In the genomic region with DNA sequence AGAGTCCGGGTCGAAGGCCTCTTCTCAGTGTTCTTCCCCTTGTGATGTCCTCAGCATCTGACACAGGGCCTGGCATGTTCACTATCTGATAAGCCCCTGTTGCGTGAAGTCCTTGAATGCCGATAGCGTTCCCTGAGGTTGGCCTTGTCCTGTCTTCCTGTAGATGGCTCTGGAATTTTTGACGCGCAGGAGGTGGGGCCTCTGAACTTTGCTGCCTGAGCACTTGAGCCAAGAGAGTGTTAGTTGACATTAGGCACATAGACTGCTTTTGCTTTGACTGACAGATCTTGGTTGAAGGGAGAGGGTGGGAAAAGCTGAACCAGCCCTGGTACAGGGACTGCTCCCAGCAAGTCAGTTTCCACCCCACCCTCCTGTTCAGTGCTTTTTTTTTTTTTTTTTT, we compare ENCODE assay signal across 23 cellular contexts. TPM values are rescaled to one million over a fixed set of nuclear protein-coding genes. Genes with fewer than 3 reads are reported as not detected.
DNase-seq lines count a peak whose midpoint lies in the region; ATAC-seq and TF ChIP-seq lines count a peak whose summit lies in the region.
"Had no signal": no experiment of that assay in that cellular context is flagged by ENCODE, and none has a peak within 500 bp of the region (broad histone marks: within the 10 kb centered on the region; RNA-seq: fewer than 3 reads in every experiment).

No MANE protein-coding gene starts in this region.

- no peak overlapping the region for H3K27ac Mint-ChIP-seq in activated naive CD8-positive, alpha-beta T cell treated with anti-CD3 and anti-CD28 coated beads, Interleukin-2, amount 10 ng/mL, durations not matched to agents 7 days and 5 days
- H3K27ac Mint-ChIP-seq in activated naive CD8-positive, alpha-beta T cell treated with anti-CD3 and anti-CD28 coated beads for 36 hours = no peak overlapping the region
- H3K27ac Mint-ChIP-seq: activated CD4-positive, alpha-beta T cell treated with anti-CD3 and anti-CD28 coated beads, Interleukin-2, amount 10 ng/mL, durations not matched to agents 7 days and 5 days; B cell had no signal

- no peak overlapping the region for H3K9ac ChIP-seq in mesendoderm (ENCODE audit: low read length)

- ATAC-seq in activated naive CD8-positive, alpha-beta T cell treated with anti-CD3 and anti-CD28 coated beads, Interleukin-2, amount 10 ng/mL, durations not matched to agents 7 days and 5 days (ENCODE audit: low read depth) = no peak
- ATAC-seq in heart right ventricle = peak; percentile 70 to 91 (median 82)
- ATAC-seq: A549; naive thymus-derived CD8-positive, alpha-beta T cell had no signal

- H3K23ac ChIP-seq in mesendoderm (ENCODE audit: low read length) = no peak overlapping the region

- H3K4me3 ChIP-seq in heart right ventricle (no peak overlapping the region), mesendoderm (ENCODE audit: low read length) (no peak overlapping the region), SJCRH30 (no peak overlapping the region)
- H3K4me3 ChIP-seq: A549 had no signal

- intact Hi-C loops in heart right ventricle (cut with DNase I) = loop anchor here in 3 of 10 donors (2.0 to 10.0 kb wide), 3 partner anchors 47 to 106 kb away; no protein-coding TSS in a partner anchor

- no peak overlapping the region for H3K4me3 Mint-ChIP-seq in activated naive CD8-positive, alpha-beta T cell treated with anti-CD3 and anti-CD28 coated beads, Interleukin-2, amount 10 ng/mL, durations not matched to agents 7 days and 5 days
- H3K4me3 Mint-ChIP-seq in activated naive CD8-positive, alpha-beta T cell treated with anti-CD3 and anti-CD28 coated beads for 36 hours = no peak overlapping the region
- H3K4me3 Mint-ChIP-seq: activated CD4-positive, alpha-beta T cell treated with anti-CD3 and anti-CD28 coated beads, Interleukin-2, amount 10 ng/mL, durations not matched to agents 7 days and 5 days; B cell had no signal

- H2BK5ac ChIP-seq in mesendoderm (ENCODE audit: low read length) = no peak overlapping the region

- no peak overlapping the region for H3K56ac ChIP-seq in mesendoderm (ENCODE audit: low read length)

- no peak overlapping the region for H4K5ac ChIP-seq in mesendoderm (ENCODE audit: low read length)

- H3K4me2 ChIP-seq in mesendoderm (ENCODE audit: low read length) = no peak overlapping the region
- H3K4me2 ChIP-seq: A549 had no signal

- H3K27me3 ChIP-seq in heart right ventricle (no peaks in the 10 kb centered on the region), mesendoderm (ENCODE audit: insufficient read depth, low read length, poor library complexity) (no peaks in the 10 kb centered on the region), SJCRH30 (no peaks in the 10 kb centered on the region)
- H3K27me3 ChIP-seq: brain microvascular endothelial cell had no signal

- H3K27me3 Mint-ChIP-seq in activated naive CD8-positive, alpha-beta T cell treated with anti-CD3 and anti-CD28 coated beads, Interleukin-2, amount 10 ng/mL, durations not matched to agents 7 days and 5 days = no peaks in the 10 kb centered on the region
- H3K27me3 Mint-ChIP-seq in activated naive CD8-positive, alpha-beta T cell treated with anti-CD3 and anti-CD28 coated beads for 36 hours = no peaks in the 10 kb centered on the region
- H3K27me3 Mint-ChIP-seq: activated CD4-positive, alpha-beta T cell treated with anti-CD3 and anti-CD28 coated beads, Interleukin-2, amount 10 ng/mL, durations not matched to agents 7 days and 5 days; B cell; naive thymus-derived CD8-positive, alpha-beta T cell had no signal

- no peaks in the 10 kb centered on the region for H3K79me2 ChIP-seq in mesendoderm (ENCODE audit: control insufficient read depth, insufficient read depth, low read length)

- no peak overlapping the region for H4K8ac ChIP-seq in mesendoderm (ENCODE audit: low read depth, low read length)

- H3K4me1 ChIP-seq in heart right ventricle (peaks cover 28 to 100% (median 81%) of the 10 kb centered on the region in 9 donors), mesendoderm (ENCODE audit: control insufficient read depth, low read depth, low read length) (no peaks in the 10 kb centered on the region), SJCRH30 (no peaks in the 10 kb centered on the region)
- H3K4me1 ChIP-seq: A549 had no signal

- H3K27ac ChIP-seq in heart right ventricle (peak overlapping the region in 8 of 10 donors; percentile 54 to 81 (median 72)), mesendoderm (ENCODE audit: low read depth, low read length) (no peak overlapping the region), SJCRH30 (no peak overlapping the region)
- H3K27ac ChIP-seq: A549, brain microvascular endothelial cell, WERI-Rb-1 had no signal

- H2AK5ac ChIP-seq in mesendoderm (ENCODE audit: low read length) = no peak overlapping the region

- H2BK15ac ChIP-seq in mesendoderm (replicated peaks; ENCODE audit: low read depth) = no peak overlapping the region

- no peak overlapping the region for H3K4ac ChIP-seq in mesendoderm (ENCODE audit: low read depth, low read length)

- no peak overlapping the region for H2BK120ac ChIP-seq in mesendoderm (ENCODE audit: low read depth, low read length)

- H3K9me3 ChIP-seq in heart right ventricle (no peaks in the 10 kb centered on the region), SJCRH30 (replicated peaks) (no peaks in the 10 kb centered on the region)
- H3K9me3 ChIP-seq: A549 had no signal

- H3K9me3 Mint-ChIP-seq in activated naive CD8-positive, alpha-beta T cell treated with anti-CD3 and anti-CD28 coated beads, Interleukin-2, amount 10 ng/mL, durations not matched to agents 7 days and 5 days = no peaks in the 10 kb centered on the region
- H3K9me3 Mint-ChIP-seq in activated naive CD8-positive, alpha-beta T cell treated with anti-CD3 and anti-CD28 coated beads for 36 hours = no peaks in the 10 kb centered on the region
- H3K9me3 Mint-ChIP-seq: activated CD4-positive, alpha-beta T cell treated with anti-CD3 and anti-CD28 coated beads, Interleukin-2, amount 10 ng/mL, durations not matched to agents 7 days and 5 days had no signal

- TF ChIP-seq CTCF in heart right ventricle (IDR thresholded peaks at IDR 0.05) = no peak

- WGBS in heart right ventricle, 2 donors = 38 to 44% methylated on average over 7 of the region's 7 CpGs
- WGBS in mesendoderm (ENCODE audit: extremely low coverage, insufficient coverage, low lambda C conversion rate) = no CpG with 5 or more reads among the region's 7 CpGs

- H3K36me3 ChIP-seq in heart right ventricle (no peaks in the 10 kb centered on the region), mesendoderm (ENCODE audit: control insufficient read depth, insufficient read depth, low read length) (no peaks in the 10 kb centered on the region), SJCRH30 (no peaks in the 10 kb centered on the region)
- H3K36me3 ChIP-seq: brain microvascular endothelial cell, WERI-Rb-1 had no signal

- H3K18ac ChIP-seq in mesendoderm (ENCODE audit: low read length) = no peak overlapping the region

- DNase-seq in activated naive CD8-positive, alpha-beta T cell treated with anti-CD3 and anti-CD28 coated beads, Interleukin-2, amount 10 ng/mL, durations not matched to agents 7 days and 5 days = peak; percentile 9
- no peak for DNase-seq in activated naive CD8-positive, alpha-beta T cell treated with anti-CD3 and anti-CD28 coated beads for 36 hours
- DNase-seq in heart right ventricle (peak; percentile 52 to 77), mesendoderm (peak; percentile 61), ureter (ENCODE audit: low spot score) (peak; percentile 37), SJCRH30 (no peak)
- DNase-seq in stimulated activated CD8-positive, alpha-beta memory T cell treated with anti-CD3 and anti-CD28 coated beads, Interleukin-4, amount 100 ng/mL, for 48 hours = no peak
- DNase-seq in central memory CD4-positive, alpha-beta T cell = no peak
- DNase-seq: activated CD4-positive, alpha-beta T cell treated with anti-CD3 and anti-CD28 coated beads, Interleukin-2, amount 10 ng/mL, durations not matched to agents 7 days and 5 days; activated gamma-delta T cell; brain microvascular endothelial cell; DMS53; GF-D8; midbrain; naive thymus-derived CD8-positive, alpha-beta T cell; NCI-H1417; NCI-H2107; NCI-H446 treated with DMSO at 0.1 percent for 48 hours; OCI-M1; WERI-Rb-1 had no signal

- H3K79me1 ChIP-seq in mesendoderm (ENCODE audit: low read length) = no peaks in the 10 kb centered on the region

- H3K4me1 Mint-ChIP-seq in activated naive CD8-positive, alpha-beta T cell treated with anti-CD3 and anti-CD28 coated beads, Interleukin-2, amount 10 ng/mL, durations not matched to agents 7 days and 5 days = peaks cover 45% of the 10 kb centered on the region
- H3K4me1 Mint-ChIP-seq in activated naive CD8-positive, alpha-beta T cell treated with anti-CD3 and anti-CD28 coated beads for 36 hours = peaks cover 68% of the 10 kb centered on the region
- H3K4me1 Mint-ChIP-seq: B cell had no signal

- POLR2A ChIA-PET in activated naive CD8-positive, alpha-beta T cell treated with anti-CD3 and anti-CD28 coated beads, Interleukin-2, amount 10 ng/mL, durations not matched to agents 7 days and 5 days (lab: Charles Lee) = no interaction called here

- peaks cover 7% of the 10 kb centered on the region for H3K36me3 Mint-ChIP-seq in activated naive CD8-positive, alpha-beta T cell treated with anti-CD3 and anti-CD28 coated beads, Interleukin-2, amount 10 ng/mL, durations not matched to agents 7 days and 5 days
- peaks cover 9% of the 10 kb centered on the region for H3K36me3 Mint-ChIP-seq in activated naive CD8-positive, alpha-beta T cell treated with anti-CD3 and anti-CD28 coated beads for 36 hours

RNA-seq across cellular contexts. Expression of gene LDLRAD4, which starts 53.0 kb away (rescaled TPM):
- total RNA-seq in activated naive CD8-positive, alpha-beta T cell treated with anti-CD3 and anti-CD28 coated beads, Interleukin-2, amount 10 ng/mL, durations not matched to agents 7 days and 5 days = 10 to 100 TPM; 40.3 to 44.3 TPM
- total RNA-seq in activated naive CD8-positive, alpha-beta T cell treated with anti-CD3 and anti-CD28 coated beads for 36 hours = 10 to 100 TPM; 27.4 to 27.5 TPM
- total RNA-seq in heart right ventricle = 10 to 100 TPM; 26.3 to 74.6 (median 35.4) TPM
- polyA plus RNA-seq in heart right ventricle = 10 to 100 TPM in 1 of 2 donors, 1 to 10 TPM in 1; 5.4 to 12.1 TPM
- 1.5 TPM for polyA plus RNA-seq in mesendoderm (2013, experiment 1 of 2)
- 1.7 TPM for polyA plus RNA-seq in mesendoderm (2013, experiment 2 of 2)
- total RNA-seq in ureter = 39.7 TPM
- 0.26 and 0.43 TPM in 2 replicates for total RNA-seq in SJCRH30 (2014; rRNA removed; shearing (Covaris generic))
- total RNA-seq: fibroblast of lung had no signal
- polyA plus RNA-seq: fibroblast of lung had no signal

Comparison
In these comparisons a context has a peak if more than half of its experiments do, and no peak if none do; other contexts are left out.
1. DNase-seq: peak in activated naive CD8-positive, alpha-beta T cell treated with anti-CD3 and anti-CD28 coated beads, Interleukin-2, amount 10 ng/mL, durations not matched to agents 7 days and 5 days (single experiment), heart right ventricle (2 of 2), mesendoderm (single experiment) and ureter (single experiment); none in activated naive CD8-positive, alpha-beta T cell treated with anti-CD3 and anti-CD28 coated beads for 36 hours (single experiment), stimulated activated CD8-positive, alpha-beta memory T cell treated with anti-CD3 and anti-CD28 coated beads, Interleukin-4, amount 100 ng/mL, for 48 hours (single experiment), SJCRH30 (0 of 2) and central memory CD4-positive, alpha-beta T cell (single experiment).
2. H3K27ac ChIP-seq: peak in heart right ventricle (8 of 10); none in mesendoderm (single experiment) and SJCRH30 (single experiment).
3. RNA of gene LDLRAD4, which starts 53.0 kb away (total RNA-seq): 40.3 to 44.3 TPM in activated naive CD8-positive, alpha-beta T cell treated with anti-CD3 and anti-CD28 coated beads, Interleukin-2, amount 10 ng/mL, durations not matched to agents 7 days and 5 days, 39.7 TPM in ureter (single experiment), 26.3 to 74.6 TPM in heart right ventricle and 27.4 to 27.5 TPM in activated naive CD8-positive, alpha-beta T cell treated with anti-CD3 and anti-CD28 coated beads for 36 hours; 0.26 to 0.43 TPM in SJCRH30; every median in the first group is over 10 times any median in the second.